ENCODE assay signal across 8 cellular contexts in the genomic region with DNA sequence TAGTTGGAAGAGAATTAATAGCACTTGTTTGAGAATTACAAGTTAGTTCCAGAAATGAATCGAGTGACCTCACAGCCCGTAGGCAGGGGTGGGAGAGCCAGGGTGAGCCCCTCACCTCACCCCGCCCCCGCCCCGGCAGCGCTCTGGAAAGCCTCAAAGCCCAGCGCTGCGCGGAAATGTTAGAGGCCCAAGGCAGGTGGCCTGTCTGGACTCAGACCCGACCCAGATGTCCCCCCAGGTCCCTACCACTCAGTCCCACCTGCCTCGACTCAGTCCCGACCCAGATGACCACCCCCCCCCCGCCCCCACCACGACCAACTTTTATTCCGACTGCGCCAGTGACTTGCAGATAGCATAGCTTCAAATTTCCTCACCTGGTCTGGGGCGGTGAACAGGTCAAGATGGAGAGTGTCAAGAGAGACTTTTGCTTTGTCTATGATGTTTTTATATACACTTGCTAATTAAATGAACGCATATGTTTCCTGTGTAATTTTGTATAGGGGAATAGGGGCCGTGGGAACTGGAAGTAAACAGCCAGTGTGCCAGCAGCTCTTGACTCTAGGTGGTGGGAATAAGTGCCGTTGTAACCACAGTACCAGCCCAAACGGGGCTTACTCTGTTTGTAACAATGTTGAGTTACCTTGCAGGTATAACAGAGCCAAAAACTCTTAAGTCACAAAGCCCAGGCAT. TPM values are rescaled to one million over a fixed set of nuclear protein-coding genes. Genes with fewer than 3 reads are reported as not detected.
DNase-seq lines count a peak whose midpoint lies in the region; ATAC-seq and TF ChIP-seq lines count a peak whose summit lies in the region.

No MANE protein-coding gene starts in this region.

- ATAC-seq in body of pancreas (no peak), left lung (no peak), GM18907 (IDR thresholded peaks at IDR 0.05; ENCODE audit: unreplicated experiment) (no peak)

- peak overlapping the region; percentile 84 to 94 (median 90) for H3K27ac ChIP-seq in body of pancreas
- peak overlapping the region; percentile 92 to 98 for H3K27ac ChIP-seq in left lung
- H3K27ac ChIP-seq in substantia nigra (ENCODE audit: low read depth, low read length, poor library complexity, severe bottlenecking): peak overlapping the region; percentile 69

- intact Hi-C loops in body of pancreas (cut with DNase I) (no loop called here), left lung (cut with DNase I) (no loop called here)

- TF ChIP-seq CTCF in body of pancreas (IDR thresholded peaks at IDR 0.05): no peak
- TF ChIP-seq CTCF in left lung (IDR thresholded peaks at IDR 0.05): no peak

- H3K27me3 ChIP-seq in body of pancreas (no peaks in the 10 kb centered on the region), left lung (peaks cover 0 to 52% of the 10 kb centered on the region in 2 donors)

- WGBS in body of pancreas, 2 donors: 52 to 73% methylated on average over 10 to 20 of the region's 21 CpGs

- H3K9me3 ChIP-seq in body of pancreas (no peaks in the 10 kb centered on the region), left lung (no peaks in the 10 kb centered on the region)

- peak; percentile 25 for DNase-seq in NCI-H2029 treated with DMSO at 0.1 percent for 48 hours (lab: John Stamatoyannopoulos, UW)
- DNase-seq in NCI-H2029 (lab: John Stamatoyannopoulos, UW): no peak
- DNase-seq in body of pancreas: no peak
- DNase-seq in left lung: no peak
- DNase-seq in substantia nigra (lab: John Stamatoyannopoulos, UW): no peak
- no peak for DNase-seq in hepatic stellate cell (ENCODE audit: low spot score)
- no peak for DNase-seq in activated naive CD4-positive, alpha-beta T cell treated with Interleukin-2 at 50 U/mL for 16 hours

- H3K4me1 ChIP-seq in body of pancreas (peaks cover 40% of the 10 kb centered on the region), left lung (peaks cover 14 to 35% of the 10 kb centered on the region in 2 donors)

- H3K36me3 ChIP-seq in body of pancreas (replicated peaks in 1 of 2; ENCODE audit: insufficient read depth in 1 of 2, low read depth in 2 of 2): no peaks in the 10 kb centered on the region
- H3K36me3 ChIP-seq in left lung: no peaks in the 10 kb centered on the region

- no peak for TF ChIP-seq POLR2A in body of pancreas (IDR thresholded peaks at IDR 0.05)

- H3K4me3 ChIP-seq in body of pancreas (peak overlapping the region in 1 of 2 donors; percentile 38), left lung (peak overlapping the region; percentile 66 to 79)

RNA-seq across cellular contexts. Expression of gene PXDC1, which starts 1.2 kb away (rescaled TPM):
- 10 to 100 TPM; 30.9 to 35.6 TPM for total RNA-seq in body of pancreas
- total RNA-seq in left lung: 10 to 100 TPM; 49.9 to 50.8 TPM
